In genomic region chr4:180436366-180436765, GRCh38 we compare ENCODE assay signal across 30 cellular contexts.
"Had no signal": no experiment of that assay in that cellular context is flagged by ENCODE, and none has a peak within 500 bp of the region (broad histone marks: within the 10 kb centered on the region; RNA-seq: fewer than 3 reads in every experiment).

No MANE protein-coding gene starts in this region.

- H3K27ac ChIP-seq: foreskin keratinocyte, gastroesophageal sphincter, heart right ventricle, neural progenitor cell, prostate gland, right atrium auricular region, suprapubic skin, transverse colon, vagina had no signal

- H3K4me2 ChIP-seq: neural progenitor cell, smooth muscle cell had no signal

- H3K9ac ChIP-seq: neural progenitor cell had no signal

- H3K36me3 Mint-ChIP-seq: mesothelial cell of epicardium, naive B cell, neural progenitor cell had no signal

- ATAC-seq: effector memory CD8-positive, alpha-beta T cell; esophagus mucosa; foreskin keratinocyte; gastroesophageal sphincter; heart right ventricle; left lobe of liver; mucosa of descending colon; natural killer cell treated with Interleukin-12 subunit alpha and Interleukin-12 subunit beta and Interleukin-15 and Interleukin-18, amount 100 ng/mL, for 72 hours; sciatic nerve; stimulated activated naive CD8-positive, alpha-beta T cell treated with anti-CD3 and anti-CD28 coated beads, Interleukin-15, amount 100 ng/mL, for 72 hours had no signal

- H3K4me3 ChIP-seq: gastroesophageal sphincter, heart right ventricle, lung, mucosa of descending colon, neural progenitor cell, prostate gland, right atrium auricular region, smooth muscle cell, suprapubic skin, transverse colon, vagina had no signal

- H3K27me3 ChIP-seq: foreskin keratinocyte, gastroesophageal sphincter, heart right ventricle, neural progenitor cell, right atrium auricular region, suprapubic skin, transverse colon, vagina had no signal

- H3K27ac Mint-ChIP-seq: effector memory CD8-positive, alpha-beta T cell; immature natural killer cell; mesothelial cell of epicardium; naive B cell; natural killer cell treated with Interleukin-12 subunit alpha and Interleukin-12 subunit beta and Interleukin-15 and Interleukin-18, amount 100 ng/mL, for 72 hours; neural progenitor cell; stimulated activated naive CD8-positive, alpha-beta T cell treated with anti-CD3 and anti-CD28 coated beads, Interleukin-15, amount 100 ng/mL, for 72 hours had no signal

- DNase-seq: cortex of kidney; effector memory CD8-positive, alpha-beta T cell; foreskin keratinocyte; heart right ventricle; hypothalamus; immature natural killer cell; mesenchymal stem cell; mucosa of descending colon; naive B cell; nucleus accumbens; stimulated activated CD4-positive, alpha-beta T cell treated with anti-CD3 and anti-CD28 coated beads, Interleukin-12 subunit alpha, Interleukin-12 subunit beta, amount 100 ng/mL, for 4 hours; stimulated activated CD4-positive, alpha-beta T cell treated with anti-CD3 and anti-CD28 coated beads, Interleukin-1b, Interleukin-23, amount 100 ng/mL, for 48 hours; stimulated activated CD4-positive, alpha-beta T cell treated with anti-CD3 and anti-CD28 coated beads, Interleukin-4, amount 100 ng/mL, for 1 hour; stimulated activated CD8-positive, alpha-beta memory T cell treated with anti-CD3 and anti-CD28 coated beads, Interleukin-4, amount 100 ng/mL, for 48 hours; stimulated activated naive CD4-positive, alpha-beta T cell; stimulated activated naive CD8-positive, alpha-beta T cell treated with anti-CD3 and anti-CD28 coated beads, Interleukin-15, amount 100 ng/mL, for 72 hours; transverse colon had no signal

- H3K36me3 ChIP-seq: gastroesophageal sphincter, heart right ventricle, neural progenitor cell, prostate gland, right atrium auricular region, suprapubic skin, transverse colon, vagina had no signal

- H3K9me3 Mint-ChIP-seq: mesothelial cell of epicardium, naive B cell, neural progenitor cell had no signal

- H3K4me3 Mint-ChIP-seq: effector memory CD8-positive, alpha-beta T cell; mesothelial cell of epicardium; naive B cell; natural killer cell treated with Interleukin-12 subunit alpha and Interleukin-12 subunit beta and Interleukin-15 and Interleukin-18, amount 100 ng/mL, for 72 hours; neural progenitor cell; stimulated activated naive CD8-positive, alpha-beta T cell treated with anti-CD3 and anti-CD28 coated beads, Interleukin-15, amount 100 ng/mL, for 72 hours had no signal

- H3K4me1 Mint-ChIP-seq: mesothelial cell of epicardium had no signal

- H3K4me1 ChIP-seq: gastroesophageal sphincter, heart right ventricle, neural progenitor cell, prostate gland, right atrium auricular region, suprapubic skin, transverse colon, vagina had no signal

- H3K27me3 Mint-ChIP-seq: effector memory CD8-positive, alpha-beta T cell; natural killer cell treated with Interleukin-12 subunit alpha and Interleukin-12 subunit beta and Interleukin-15 and Interleukin-18, amount 100 ng/mL, for 72 hours; stimulated activated naive CD8-positive, alpha-beta T cell treated with anti-CD3 and anti-CD28 coated beads, Interleukin-15, amount 100 ng/mL, for 72 hours had no signal

- H3K9me3 ChIP-seq: gastroesophageal sphincter, mucosa of descending colon, prostate gland, right atrium auricular region, suprapubic skin, transverse colon, vagina had no signal
